In the genomic region with DNA sequence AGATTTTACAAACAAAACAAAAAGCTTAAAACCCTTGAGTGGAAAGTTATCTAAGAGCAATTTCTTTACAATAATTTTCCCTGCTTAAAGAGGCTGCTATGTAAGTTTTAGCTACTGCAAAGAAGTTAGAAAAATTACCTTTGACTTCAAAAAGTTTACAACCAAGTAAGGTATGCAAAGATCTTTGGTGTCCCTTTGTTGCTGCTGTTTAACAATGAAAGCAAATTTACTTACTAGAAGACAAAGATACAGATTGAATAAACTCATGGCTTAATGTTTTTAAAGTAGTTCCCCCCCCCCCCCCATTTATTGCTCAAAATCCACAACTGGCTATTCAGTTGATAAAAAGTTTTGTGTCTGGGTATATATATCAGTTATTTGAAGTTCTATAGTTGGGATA, we compare ENCODE assay signal across 17 cellular contexts.
"Had no signal": no experiment of that assay in that cellular context is flagged by ENCODE, and none has a peak within 500 bp of the region (broad histone marks: within the 10 kb centered on the region; RNA-seq: fewer than 3 reads in every experiment).

No MANE protein-coding gene starts in this region.

- DNase-seq: activated CD4-positive, alpha-beta memory T cell treated with anti-CD3 and anti-CD28 coated beads, Interleukin-2, amount 10 ng/mL, durations not matched to agents 7 days and 5 days; activated CD4-positive, alpha-beta T cell treated with anti-CD3 and anti-CD28 coated beads for 4 hours; activated CD8-positive, alpha-beta memory T cell treated with anti-CD3 and anti-CD28 coated beads, Interleukin-2, amount 10 ng/mL, durations not matched to agents 7 days and 5 days; amniotic stem cell; heart left ventricle; kidney; left lung; stimulated activated CD4-positive, alpha-beta T cell treated with anti-CD3 and anti-CD28 coated beads, Interleukin-2, amount 100 ng/mL, for 24 hours; stimulated activated naive CD4-positive, alpha-beta T cell treated with Interleukin-2 at 50 U/mL for 16 hours; SW 1271; uterus had no signal

- ATAC-seq: activated CD8-positive, alpha-beta memory T cell treated with anti-CD3 and anti-CD28 coated beads, Interleukin-2, amount 10 ng/mL, durations not matched to agents 7 days and 5 days; activated naive CD4-positive, alpha-beta T cell treated with anti-CD3 and anti-CD28 coated beads, Interleukin-2, amount 50 U/mL, for 72 hours had no signal

- H3K27me3 Mint-ChIP-seq: activated CD4-positive, alpha-beta memory T cell treated with anti-CD3 and anti-CD28 coated beads, Interleukin-2, amount 10 ng/mL, durations not matched to agents 7 days and 5 days; activated CD8-positive, alpha-beta memory T cell treated with anti-CD3 and anti-CD28 coated beads, Interleukin-2, amount 10 ng/mL, durations not matched to agents 7 days and 5 days; progenitor cell of endocrine pancreas had no signal

- H3K27me3 ChIP-seq: cardiac muscle cell, heart left ventricle, left lung, tibial nerve, uterus had no signal

- H3K36me3 ChIP-seq: cardiac muscle cell, heart left ventricle, left lung, tibial nerve, uterus had no signal

- H3K4me3 Mint-ChIP-seq: activated CD4-positive, alpha-beta memory T cell treated with anti-CD3 and anti-CD28 coated beads, Interleukin-2, amount 10 ng/mL, durations not matched to agents 7 days and 5 days; activated CD8-positive, alpha-beta memory T cell treated with anti-CD3 and anti-CD28 coated beads, Interleukin-2, amount 10 ng/mL, durations not matched to agents 7 days and 5 days; neural crest cell; T-helper 2 cell treated with Interferon-gamma antibody and Interleukin-4, amounts not matched to agents 5 μg/mL and 100 μg/mL, for 36 hours had no signal

- H3K9me3 Mint-ChIP-seq: activated CD4-positive, alpha-beta memory T cell treated with anti-CD3 and anti-CD28 coated beads, Interleukin-2, amount 10 ng/mL, durations not matched to agents 7 days and 5 days; activated naive CD4-positive, alpha-beta T cell treated with anti-CD3 and anti-CD28 coated beads, Interleukin-2, amount 50 U/mL, for 72 hours; neural crest cell; T-helper 2 cell treated with Interferon-gamma antibody and Interleukin-4, amounts not matched to agents 5 μg/mL and 100 μg/mL, for 36 hours had no signal

- H3K27ac ChIP-seq: cardiac muscle cell, uterus had no signal

- H3K9me3 ChIP-seq: heart left ventricle, left lung, tibial nerve, uterus had no signal

- H3K27ac Mint-ChIP-seq: activated CD4-positive, alpha-beta memory T cell treated with anti-CD3 and anti-CD28 coated beads, Interleukin-2, amount 10 ng/mL, durations not matched to agents 7 days and 5 days had no signal

- H3K4me3 ChIP-seq: cardiac muscle cell, heart left ventricle, left lung, tibial nerve, uterus had no signal
